In the genomic region with DNA sequence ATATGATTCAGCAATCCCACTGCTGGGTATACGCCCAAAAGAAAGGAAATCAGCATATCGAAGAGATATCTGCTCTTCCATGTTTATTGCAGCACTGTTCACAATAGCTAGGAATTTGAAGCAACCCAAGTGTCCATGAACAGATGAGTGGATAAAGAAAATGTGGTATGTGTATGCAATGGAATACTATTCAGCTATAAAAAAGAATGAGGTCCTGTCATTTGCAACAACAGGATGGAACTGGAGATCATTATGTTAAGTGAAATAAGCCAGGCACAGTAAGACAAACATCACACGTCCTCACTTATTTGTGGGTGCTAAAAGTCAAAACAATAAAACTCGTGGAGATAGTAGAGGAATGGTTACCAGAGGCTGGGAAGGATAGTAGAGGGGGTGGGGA, we compare ENCODE assay signal across 29 cellular contexts.
"Had no signal": no experiment of that assay in that cellular context is flagged by ENCODE, and none has a peak within 500 bp of the region (broad histone marks: within the 10 kb centered on the region; RNA-seq: fewer than 3 reads in every experiment).

No MANE protein-coding gene starts in this region.

- H3K4me3 ChIP-seq: colonic mucosa, coronary artery, dorsolateral prefrontal cortex, esophagus muscularis mucosa, esophagus squamous epithelium, gastrocnemius medialis, gastroesophageal sphincter, heart left ventricle, heart right ventricle, hepatocyte had no signal

- H3K27ac ChIP-seq: colonic mucosa, coronary artery, dorsolateral prefrontal cortex, epithelial cell of prostate, esophagus muscularis mucosa, esophagus squamous epithelium, foreskin keratinocyte, gastrocnemius medialis, gastroesophageal sphincter, heart left ventricle, heart right ventricle, hepatocyte had no signal

- H3K79me2 ChIP-seq: hepatocyte had no signal

- H3K27ac Mint-ChIP-seq: dendritic cell treated with granulocyte-macrophage colony-stimulating factor and Interleukin-4, amounts not matched to agents 40 ng/mL and 50 ng/mL, for 4 days; effector memory CD8-positive, alpha-beta T cell; endodermal cell had no signal

- ATAC-seq: effector memory CD8-positive, alpha-beta T cell; esophagus mucosa; foreskin keratinocyte; gastrocnemius medialis; gastroesophageal sphincter; heart left ventricle; heart right ventricle had no signal

- DNase-seq: colonic mucosa; cortex of kidney; dermis blood vessel endothelial cell; dorsolateral prefrontal cortex; effector CD4-positive, alpha-beta T cell; effector CD8-positive, alpha-beta T cell; effector memory CD4-positive, alpha-beta T cell; effector memory CD8-positive, alpha-beta T cell; endodermal cell; erythroblast; esophagus squamous epithelium; foreskin fibroblast; foreskin keratinocyte; foreskin melanocyte; gastrocnemius medialis; glutamatergic neuron; head of caudate nucleus; heart left ventricle; heart right ventricle had no signal

- H3K27me3 ChIP-seq: colonic mucosa, esophagus muscularis mucosa, esophagus squamous epithelium, gastrocnemius medialis, gastroesophageal sphincter, heart left ventricle, hepatocyte had no signal

- H3K4me3 Mint-ChIP-seq: dendritic cell treated with granulocyte-macrophage colony-stimulating factor and Interleukin-4, amounts not matched to agents 40 ng/mL and 50 ng/mL, for 4 days; effector memory CD8-positive, alpha-beta T cell; endodermal cell had no signal

- FAIRE-seq: endometrium, endothelial cell of umbilical vein, frontal cortex had no signal

- H3K27me3 Mint-ChIP-seq: dendritic cell treated with granulocyte-macrophage colony-stimulating factor and Interleukin-4, amounts not matched to agents 40 ng/mL and 50 ng/mL, for 4 days had no signal

- H2AFZ ChIP-seq: hepatocyte had no signal

- H3K36me3 ChIP-seq: colonic mucosa, esophagus muscularis mucosa, esophagus squamous epithelium, gastrocnemius medialis, gastroesophageal sphincter, heart left ventricle, heart right ventricle had no signal

- H3K4me2 ChIP-seq: hepatocyte had no signal

- H3K9me3 ChIP-seq: colonic mucosa, gastrocnemius medialis had no signal

- H3K4me1 ChIP-seq: colonic mucosa, esophagus muscularis mucosa, esophagus squamous epithelium, foreskin keratinocyte, gastrocnemius medialis, gastroesophageal sphincter, heart left ventricle, heart right ventricle had no signal
